ENCODE assay signal across 11 cellular contexts in genomic region chr3:184601576-184602405, GRCh38. TPM values are rescaled to one million over a fixed set of nuclear protein-coding genes. Genes with fewer than 3 reads are reported as not detected.
DNase-seq lines count a peak whose midpoint lies in the region; ATAC-seq and TF ChIP-seq lines count a peak whose summit lies in the region.
"Had no signal": no experiment of that assay in that cellular context is flagged by ENCODE, and none has a peak within 500 bp of the region (broad histone marks: within the 10 kb centered on the region; RNA-seq: fewer than 3 reads in every experiment).

No MANE protein-coding gene starts in this region.

- WGBS in heart right ventricle, 2 donors: 33 to 41% methylated on average over 60 to 66 of the region's 66 CpGs
- WGBS in tibial nerve, 2 donors: 10 to 13% methylated on average over 26 to 61 of the region's 66 CpGs

- peak overlapping the region in 7 of 8 donors; percentile 45 to 70 (median 52) for H3K4me3 Mint-ChIP-seq in naive B cell
- no peak overlapping the region for H3K4me3 Mint-ChIP-seq in activated T-cell treated with anti-CD3 and anti-CD28 coated beads, Interleukin-2, amount 50 U/mL, for 4 hours
- H3K4me3 Mint-ChIP-seq in CD8-positive, alpha-beta memory T cell: peak overlapping the region in 2 of 7 donors; percentile 44

- H3K4me3 ChIP-seq in heart right ventricle: peak overlapping the region in 7 of 10 donors; percentile 18 to 32 (median 24)
- H3K4me3 ChIP-seq in tibial nerve: peak overlapping the region in 3 of 4 donors; percentile 14 to 42 (median 30)
- no peak overlapping the region for H3K4me3 ChIP-seq in CD8-positive, alpha-beta memory T cell (ENCODE audit: low read length)

- H3K27me3 ChIP-seq in heart right ventricle (peaks cover 0 to 45% (median 18%) of the 10 kb centered on the region in 7 donors), tibial nerve (peaks cover 0 to 6% of the 10 kb centered on the region in 2 donors)
- H3K27me3 ChIP-seq in CD8-positive, alpha-beta memory T cell (ENCODE audit: insufficient read depth, low read length, poor library complexity, severe bottlenecking): peaks cover 46% of the 10 kb centered on the region

- H3K9me3 ChIP-seq in heart right ventricle: no peaks in the 10 kb centered on the region
- no peaks in the 10 kb centered on the region for H3K9me3 ChIP-seq in tibial nerve
- H3K9me3 ChIP-seq in CD8-positive, alpha-beta memory T cell (ENCODE audit: low read length): no peaks in the 10 kb centered on the region

- peak overlapping the region in 5 of 10 donors; percentile 15 to 59 (median 44) for H3K27ac ChIP-seq in heart right ventricle
- peak overlapping the region; percentile 2 to 86 (median 79) for H3K27ac ChIP-seq in tibial nerve
- H3K27ac ChIP-seq in CD8-positive, alpha-beta memory T cell (ENCODE audit: low read depth, low read length): no peak overlapping the region
- H3K27ac ChIP-seq: brain microvascular endothelial cell had no signal

- H3K27ac Mint-ChIP-seq in naive B cell: peak overlapping the region in 1 of 6 donors; percentile 66
- no peak overlapping the region for H3K27ac Mint-ChIP-seq in CD8-positive, alpha-beta memory T cell

- peaks cover 0 to 2% (median 0%) of the 10 kb centered on the region in 7 donors for H3K9me3 Mint-ChIP-seq in naive B cell
- H3K9me3 Mint-ChIP-seq in activated T-cell treated with anti-CD3 and anti-CD28 coated beads, Interleukin-2, amount 50 U/mL, for 4 hours: no peaks in the 10 kb centered on the region
- no peaks in the 10 kb centered on the region for H3K9me3 Mint-ChIP-seq in CD8-positive, alpha-beta memory T cell
- H3K9me3 Mint-ChIP-seq: IgD-negative memory B cell had no signal

- TF ChIP-seq CTCF in heart right ventricle (IDR thresholded peaks at IDR 0.05): no peak
- TF ChIP-seq CTCF in tibial nerve (IDR thresholded peaks at IDR 0.05): no peak

- H3K4me1 Mint-ChIP-seq in naive B cell: peaks cover 26 to 37% (median 28%) of the 10 kb centered on the region in 3 donors
- peaks cover 21% of the 10 kb centered on the region for H3K4me1 Mint-ChIP-seq in activated T-cell treated with anti-CD3 and anti-CD28 coated beads, Interleukin-2, amount 50 U/mL, for 4 hours (ENCODE audit: low read depth)
- H3K4me1 Mint-ChIP-seq in CD8-positive, alpha-beta memory T cell: peaks cover 15 to 39% (median 24%) of the 10 kb centered on the region in 3 donors

- H3K36me3 ChIP-seq in heart right ventricle (no peaks in the 10 kb centered on the region), tibial nerve (no peaks in the 10 kb centered on the region)
- no peaks in the 10 kb centered on the region for H3K36me3 ChIP-seq in CD8-positive, alpha-beta memory T cell (ENCODE audit: insufficient read depth, low read length)
- H3K36me3 ChIP-seq: brain microvascular endothelial cell had no signal

- POLR2A ChIA-PET in CD8-positive, alpha-beta memory T cell (lab: Charles Lee): no interaction called here

- no peak for TF ChIP-seq POLR2A in tibial nerve (IDR thresholded peaks at IDR 0.05)

- intact Hi-C loops in heart right ventricle (cut with DNase I) (loop anchor here in 1 of 10 donors (5.0 kb wide), 1 partner anchor 34 kb away; no protein-coding TSS in a partner anchor), Right ventricle myocardium inferior (cut with DNase I) (no loop called here)

- CTCF ChIA-PET in CD8-positive, alpha-beta memory T cell (lab: Charles Lee): interaction anchor here (1.0 kb wide), 1 partner anchor 52 kb away, joined by 3 read pairs; no protein-coding TSS in a partner anchor

- DNase-seq in heart right ventricle (no peak), Right ventricle myocardium inferior (ENCODE audit: missing footprints) (no peak), ecto neural progenitor cell (ENCODE audit: low spot score) (peak; percentile 79), naive B cell (no peak), tibial nerve (ENCODE audit: low spot score in 2 of 2) (no peak), MV-4-11 (lab: John Stamatoyannopoulos, UW) (no peak)
- no peak for DNase-seq in activated T-cell treated with anti-CD3 and anti-CD28 coated beads, Interleukin-2, amount 50 U/mL, for 4 hours
- no peak for DNase-seq in CD8-positive, alpha-beta memory T cell
- DNase-seq: brain microvascular endothelial cell, NCI-H187 treated with DMSO at 0.1 percent for 48 hours had no signal

- peak in 1 of 8 donors; percentile 7 for ATAC-seq in heart right ventricle
- no peak for ATAC-seq in Right ventricle myocardium inferior
- ATAC-seq in naive B cell (ENCODE audit: low read depth in 2 of 2): peak; percentile 23 to 42
- no peak for ATAC-seq in activated T-cell treated with anti-CD3 and anti-CD28 coated beads, Interleukin-2, amount 50 U/mL, for 4 hours

- H3K4me1 ChIP-seq in heart right ventricle (peaks cover 10 to 46% (median 35%) of the 10 kb centered on the region in 9 donors), tibial nerve (peaks cover 0 to 78% (median 40%) of the 10 kb centered on the region in 4 donors)
- H3K4me1 ChIP-seq in CD8-positive, alpha-beta memory T cell (ENCODE audit: insufficient read depth, low read length): no peaks in the 10 kb centered on the region

- H3K36me3 Mint-ChIP-seq in naive B cell: peaks cover 0 to 20% of the 10 kb centered on the region in 2 donors
- H3K36me3 Mint-ChIP-seq in activated T-cell treated with anti-CD3 and anti-CD28 coated beads, Interleukin-2, amount 50 U/mL, for 4 hours (ENCODE audit: insufficient read depth): no peaks in the 10 kb centered on the region
- H3K36me3 Mint-ChIP-seq in CD8-positive, alpha-beta memory T cell: no peaks in the 10 kb centered on the region

- peaks cover 50 to 71% (median 64%) of the 10 kb centered on the region in 3 donors for H3K27me3 Mint-ChIP-seq in naive B cell
- H3K27me3 Mint-ChIP-seq in activated T-cell treated with anti-CD3 and anti-CD28 coated beads, Interleukin-2, amount 50 U/mL, for 4 hours (ENCODE audit: low read depth): peaks cover 57% of the 10 kb centered on the region
- H3K27me3 Mint-ChIP-seq in CD8-positive, alpha-beta memory T cell: peaks cover 32 to 59% of the 10 kb centered on the region in 2 donors

- no peak for TF ChIP-seq EP300 in tibial nerve (IDR thresholded peaks at IDR 0.05)

RNA-seq across cellular contexts. Expression of gene EPHB3, which starts 40.2 kb away (rescaled TPM):
- total RNA-seq in heart right ventricle (1 to 10 TPM in 7 of 10 donors, under 1 TPM in 3; 0.38 to 4.0 (median 2.3) TPM), Right ventricle myocardium inferior (1.6 TPM), tibial nerve (10 to 100 TPM in 1 of 4 donors, 1 to 10 TPM in 3; 4.8 to 13.8 (median 5.9) TPM)
- polyA plus RNA-seq in heart right ventricle (under 1 TPM; 0.51 to 0.96 TPM), naive B cell (ENCODE audit: low read depth in 6 of 6) (not detected)
- total RNA-seq in activated T-cell treated with anti-CD3 and anti-CD28 coated beads, Interleukin-2, amount 50 U/mL, for 4 hours: under 1 TPM in 1 of 3 donors, not detected in 2; 0.15 TPM
- under 1 TPM in 1 of 2 experiments, not detected in 1; 0.04 TPM for total RNA-seq in CD8-positive, alpha-beta memory T cell
- polyA plus RNA-seq in CD8-positive, alpha-beta memory T cell: 0.31 TPM
- polyA plus RNA-seq: IgD-negative memory B cell had no signal

Comparison
In these comparisons a context has a peak if more than half of its experiments do, and no peak if none do; other contexts are left out.
1. ATAC-seq: peak in naive B cell (2 of 2); none in Right ventricle myocardium inferior (single experiment) and activated T-cell treated with anti-CD3 and anti-CD28 coated beads, Interleukin-2, amount 50 U/mL, for 4 hours (0 of 2).